ENCODE assay signal across 23 cellular contexts in the genomic region with DNA sequence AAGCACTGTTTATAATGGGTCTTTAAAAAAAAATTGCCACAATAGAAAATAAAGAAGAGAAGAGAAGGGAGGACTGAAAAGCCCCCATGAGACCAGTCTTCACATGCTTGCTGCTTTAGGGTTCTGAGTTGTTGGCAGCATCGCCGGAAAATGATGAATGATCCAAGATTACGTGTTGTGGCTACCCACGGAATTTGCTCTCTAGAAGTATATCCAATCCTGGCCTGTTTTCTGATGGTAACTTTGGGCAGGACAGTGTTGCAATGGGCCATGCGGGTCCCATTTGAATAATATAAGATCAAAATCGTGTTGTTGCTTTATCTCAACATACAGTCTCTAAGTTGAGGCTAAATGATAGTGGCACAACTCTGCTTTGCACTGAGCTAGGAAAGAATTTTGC. TPM values are rescaled to one million over a fixed set of nuclear protein-coding genes. Genes with fewer than 3 reads are reported as not detected.
DNase-seq lines count a peak whose midpoint lies in the region; TF ChIP-seq lines count a peak whose summit lies in the region.
"Had no signal": no experiment of that assay in that cellular context is flagged by ENCODE, and none has a peak within 500 bp of the region (broad histone marks: within the 10 kb centered on the region; RNA-seq: fewer than 3 reads in every experiment).

No MANE protein-coding gene starts in this region.

- in situ Hi-C loops in SK-MEL-5 (cut with HindIII; ENCODE audit: low pct_unique_long_range_greater_than_20kb, low sequenced_read_pairs) = no loop called here

- peak; percentile 11 for DNase-seq in Daoy (ENCODE audit: low read depth)
- peak; percentile 22 for DNase-seq in SK-MEL-5 (ENCODE audit: low read depth, low spot score)
- DNase-seq in epithelial cell of esophagus (ENCODE audit: low read depth) = peak; percentile 25
- peak; percentile 29 for DNase-seq in retina
- DNase-seq in activated CD4-positive, alpha-beta T cell treated with anti-CD3 and anti-CD28 coated beads for 1 hour = no peak
- no peak for DNase-seq in NCI-H1694 treated with DMSO at 0.1 percent for 48 hours (lab: John Stamatoyannopoulos, UW)
- DNase-seq in stimulated activated CD4-positive, alpha-beta T cell treated with anti-CD3 and anti-CD28 coated beads, Interleukin-15, amount 100 ng/mL, for 24 hours = no peak
- DNase-seq: AML-193; C1 segment of cervical spinal cord; Calu3; CD8-positive, alpha-beta T cell; DMS153; GDM1; Kasumi-1; NCI-H1092 treated with DMSO at 0.1 percent for 48 hours; NCI-H1436 treated with DMSO at 0.1 percent for 48 hours; NCI-H2029; NCI-H2227 treated with DMSO at 0.1 percent for 48 hours; NCI-H510A treated with DMSO at 0.1 percent for 48 hours; NCI-H748 treated with DMSO at 0.1 percent for 48 hours; PC-9; SHP77 treated with DMSO at 0.1 percent for 48 hours; SK-N-SH had no signal

- H3K4me3 ChIP-seq in epithelial cell of esophagus (ENCODE audit: low read length) = no peak overlapping the region
- H3K4me3 ChIP-seq: PC-9 had no signal

- no peak for TF ChIP-seq CTCF in epithelial cell of esophagus (IDR thresholded peaks at IDR 0.05; ENCODE audit: insufficient read depth, low read depth, low read length, missing control alignments)

RNA-seq across cellular contexts. Expression of a gene that starts 36.2 kb away (rescaled TPM):
- total RNA-seq in Daoy (2014; rRNA removed; shearing (Covaris generic)) = 51.9 and 52.8 TPM in 2 replicates
- total RNA-seq in SK-MEL-5 (2014; rRNA removed; shearing (Covaris generic)) = 43.8 and 47.2 TPM in 2 replicates
- polyA plus RNA-seq in SK-MEL-5 (2015; cell fraction: cytosol; rRNA removed) = 28.8 and 38.3 TPM in 2 replicates
- 8.0 and 9.7 TPM in 2 replicates for polyA plus RNA-seq in SK-MEL-5 (2015; cell fraction: nucleus; rRNA removed)

Comparison
In these comparisons a context has a peak if more than half of its experiments do, and no peak if none do; other contexts are left out.
1. DNase-seq: peak in Daoy (single experiment), SK-MEL-5 (single experiment), epithelial cell of esophagus (single experiment) and retina (single experiment); none in activated CD4-positive, alpha-beta T cell treated with anti-CD3 and anti-CD28 coated beads for 1 hour (single experiment), NCI-H1694 treated with DMSO at 0.1 percent for 48 hours (single experiment) and stimulated activated CD4-positive, alpha-beta T cell treated with anti-CD3 and anti-CD28 coated beads, Interleukin-15, amount 100 ng/mL, for 24 hours (single experiment).